8 cellular contexts compared by ENCODE assay signal in genomic region chr19:38869160-38869835, GRCh38. TPM values are rescaled to one million over a fixed set of nuclear protein-coding genes. Genes with fewer than 3 reads are reported as not detected.
DNase-seq lines count a peak whose midpoint lies in the region; ATAC-seq lines count a peak whose summit lies in the region.

No MANE protein-coding gene starts in this region.

- H3K4me1 ChIP-seq in iPS DF 6.9 (ENCODE audit: control insufficient read depth, insufficient read depth, low read length) = 0 out of 2 replicates have a peak, but pooled peaks cover 2% of the 10 kb centered on the region

- peak; percentile 12 to 44 for DNase-seq in NCI-H2081 (lab: John Stamatoyannopoulos, UW)
- no peak for DNase-seq in NCI-H2081 treated with DMSO at 0.1 percent for 48 hours (lab: John Stamatoyannopoulos, UW)
- DNase-seq in iPS DF 6.9 (ENCODE audit: low read depth, low spot score) = no peak
- DNase-seq in stimulated activated CD4-positive, alpha-beta T cell treated with anti-CD3 and anti-CD28 coated beads, Interleukin-4, amount 100 ng/mL, for 1 hour = peak; percentile 30
- no peak for DNase-seq in inferior parietal cortex (ENCODE audit: extremely low spot score)
- no peak for DNase-seq in DMS 273 treated with DMSO at 0.1 percent for 48 hours (lab: John Stamatoyannopoulos, UW)

- H3K4me1 Mint-ChIP-seq in activated T-helper 17 cell treated with anti-CD3 and anti-CD28 coated beads, Interleukin-2, amount 50 U/mL, for 72 hours = peaks cover 22% of the 10 kb centered on the region

- H3K9me3 Mint-ChIP-seq in activated T-helper 17 cell treated with anti-CD3 and anti-CD28 coated beads, Interleukin-2, amount 50 U/mL, for 72 hours = no peaks in the 10 kb centered on the region

- no peaks in the 10 kb centered on the region for H3K9me3 ChIP-seq in iPS DF 6.9 (ENCODE audit: control insufficient read depth, insufficient read depth, low read length)

- no CpG with 5 or more reads among the region's 34 CpGs for WGBS in iPS DF 6.9 (ENCODE audit: insufficient coverage, insufficient read length)

- peak overlapping the region; percentile 90 for H3K4me3 Mint-ChIP-seq in activated T-helper 17 cell treated with anti-CD3 and anti-CD28 coated beads, Interleukin-2, amount 50 U/mL, for 72 hours

- H3K4me3 ChIP-seq in iPS DF 6.9 (ENCODE audit: low read length) = peak overlapping the region; percentile 32; the same call in 1 of the 2 replicates

- ATAC-seq in activated T-helper 17 cell treated with anti-CD3 and anti-CD28 coated beads, Interleukin-2, amount 50 U/mL, for 72 hours (replicated peaks) = no peak
- ATAC-seq in GM21423 (IDR thresholded peaks at IDR 0.05; ENCODE audit: unreplicated experiment) = no peak

- H3K27ac Mint-ChIP-seq in activated T-helper 17 cell treated with anti-CD3 and anti-CD28 coated beads, Interleukin-2, amount 50 U/mL, for 72 hours = peak overlapping the region; percentile 92

- no peaks in the 10 kb centered on the region for H3K27me3 ChIP-seq in iPS DF 6.9 (ENCODE audit: control insufficient read depth, insufficient read depth, low read length)

- H3K36me3 Mint-ChIP-seq in activated T-helper 17 cell treated with anti-CD3 and anti-CD28 coated beads, Interleukin-2, amount 50 U/mL, for 72 hours (ENCODE audit: low read depth) = peaks cover 88% of the 10 kb centered on the region

- H3K36me3 ChIP-seq in iPS DF 6.9 (ENCODE audit: control insufficient read depth, insufficient read depth, low read length) = no peaks in the 10 kb centered on the region

- no peak overlapping the region for H3K27ac ChIP-seq in iPS DF 6.9 (ENCODE audit: low read length)

- H3K27me3 Mint-ChIP-seq in activated T-helper 17 cell treated with anti-CD3 and anti-CD28 coated beads, Interleukin-2, amount 50 U/mL, for 72 hours = no peaks in the 10 kb centered on the region

RNA-seq across cellular contexts. Expression of gene RINL, which starts 8.8 kb away (rescaled TPM):
- 100 to 1,000 TPM in 1 of 2 donors, 10 to 100 TPM in 1; 92.3 to 156 TPM for total RNA-seq in activated T-helper 17 cell treated with anti-CD3 and anti-CD28 coated beads, Interleukin-2, amount 50 U/mL, for 72 hours

RNA-seq across cellular contexts. Expression of gene HNRNPL, which starts 19.5 kb away (rescaled TPM):
- total RNA-seq in activated T-helper 17 cell treated with anti-CD3 and anti-CD28 coated beads, Interleukin-2, amount 50 U/mL, for 72 hours = 100 to 1,000 TPM; 476 to 617 TPM

RNA-seq across cellular contexts. Expression of gene SIRT2, which starts 30.1 kb away (rescaled TPM):
- total RNA-seq in activated T-helper 17 cell treated with anti-CD3 and anti-CD28 coated beads, Interleukin-2, amount 50 U/mL, for 72 hours = 10 to 100 TPM; 37.9 to 41.2 TPM

RNA-seq across cellular contexts. Expression of gene NFKBIB, which starts 30.5 kb away (rescaled TPM):
- total RNA-seq in activated T-helper 17 cell treated with anti-CD3 and anti-CD28 coated beads, Interleukin-2, amount 50 U/mL, for 72 hours = 10 to 100 TPM; 41.2 to 68.7 TPM

RNA-seq across cellular contexts. Expression of gene ECH1, which starts 37.7 kb away (rescaled TPM):
- 100 to 1,000 TPM; 162 to 183 TPM for total RNA-seq in activated T-helper 17 cell treated with anti-CD3 and anti-CD28 coated beads, Interleukin-2, amount 50 U/mL, for 72 hours

Comparison
In these comparisons a context has a peak if more than half of its experiments do, and no peak if none do; other contexts are left out.
1. DNase-seq: peak in NCI-H2081 (2 of 2) and stimulated activated CD4-positive, alpha-beta T cell treated with anti-CD3 and anti-CD28 coated beads, Interleukin-4, amount 100 ng/mL, for 1 hour (single experiment); none in NCI-H2081 treated with DMSO at 0.1 percent for 48 hours (single experiment), iPS DF 6.9 (single experiment), inferior parietal cortex (single experiment) and DMS 273 treated with DMSO at 0.1 percent for 48 hours (single experiment).